ENCODE assay signal across 18 cellular contexts in genomic region chr6:109799664-109800063, GRCh38.
A peak's percentile ranks its signal among the peaks of the same experiment; 100 is the strongest.
DNase-seq lines count a peak whose midpoint lies in the region; ATAC-seq and TF ChIP-seq lines count a peak whose summit lies in the region.
"Had no signal": no experiment of that assay in that cellular context is flagged by ENCODE, and none has a peak within 500 bp of the region (broad histone marks: within the 10 kb centered on the region; RNA-seq: fewer than 3 reads in every experiment).

No MANE protein-coding gene starts in this region.

- no peaks in the 10 kb centered on the region for H3K9me3 Mint-ChIP-seq in MCF 10A (ENCODE audit: unreplicated experiment)
- H3K9me3 Mint-ChIP-seq: nephron progenitor cell had no signal

- H3K9me3 ChIP-seq in breast epithelium, result no peaks in the 10 kb centered on the region
- H3K9me3 ChIP-seq: left lung had no signal

- no TSS peak for BruUV-seq in MCF 10A (replicated peaks; lab: Mats Ljungman, UMichigan)

- H3K27me3 Mint-ChIP-seq in MCF 10A (ENCODE audit: insufficient read depth, unreplicated experiment), result no peaks in the 10 kb centered on the region

- ATAC-seq in esophagus mucosa, result peak; percentile 83
- ATAC-seq in GM21576 (IDR thresholded peaks at IDR 0.05; ENCODE audit: unreplicated experiment), result no peak
- ATAC-seq in GM21786 (IDR thresholded peaks at IDR 0.05; ENCODE audit: unreplicated experiment), result no peak
- ATAC-seq: left lung had no signal

- CTCF ChIA-PET in MCF 10A (lab: Yijun Ruan, JAX), result interaction anchor here (0.6 to 1.3 kb wide), 5 partner anchors 10 to 240 kb away, joined by 3 to 5 read pairs (median 3); no protein-coding TSS in a partner anchor

- H3K27ac ChIP-seq in breast epithelium, result no peak overlapping the region
- H3K27ac ChIP-seq: C4-2B, left lung, SK-N-MC had no signal

- peaks cover 10% of the 10 kb centered on the region for H3K36me3 Mint-ChIP-seq in MCF 10A (ENCODE audit: insufficient read depth, unreplicated experiment)

- DNase-seq in MCF 10A (ENCODE audit: unreplicated experiment) (peak; percentile 29), breast epithelium (ENCODE audit: low spot score in 2 of 2) (no peak), NCI-H748 (lab: John Stamatoyannopoulos, UW; ENCODE audit: unreplicated experiment) (peak; percentile 81), GM19238 (ENCODE audit: insufficient read length, low spot score) (no peak)
- DNase-seq: activated CD4-positive, alpha-beta T cell treated with anti-CD3 and anti-CD28 coated beads for 48 hours; activated naive CD4-positive, alpha-beta T cell treated with anti-CD3 and anti-CD28 coated beads, Interleukin-2, amount 50 U/mL, for 16 hours; anterior cingulate cortex; dermis blood vessel endothelial cell; Karpas-422; left lung; nephron progenitor cell; substantia nigra; T-helper 2 cell had no signal

- H3K27ac Mint-ChIP-seq in MCF 10A (ENCODE audit: low read depth, unreplicated experiment), result no peak overlapping the region
- H3K27ac Mint-ChIP-seq: nephron progenitor cell had no signal

- POLR2A ChIA-PET in MCF 10A (lab: Yijun Ruan, JAX), result no interaction called here

- H3K4me3 ChIP-seq in breast epithelium, result no peak overlapping the region
- H3K4me3 ChIP-seq: left lung, SK-N-MC had no signal

- H3K4me1 ChIP-seq in breast epithelium, result no peaks in the 10 kb centered on the region

- no peak for TF ChIP-seq POLR2A in breast epithelium (IDR thresholded peaks at IDR 0.05)

- intact Hi-C loops in MCF 10A (cut with micrococcal nuclease), result no loop called here
- intact Hi-C loops in breast epithelium (cut with DNase I; ENCODE audit: low total_unique reads), result no loop called here

- TF ChIP-seq CTCF in MCF 10A (IDR thresholded peaks at IDR 0.05; ENCODE audit: unreplicated experiment) (no peak), breast epithelium (IDR thresholded peaks at IDR 0.05) (no peak)

- H3K36me3 ChIP-seq in breast epithelium, result no peaks in the 10 kb centered on the region

- H3K4me1 Mint-ChIP-seq in MCF 10A (ENCODE audit: insufficient read depth, unreplicated experiment), result no peaks in the 10 kb centered on the region

- H3K4me3 Mint-ChIP-seq in MCF 10A (ENCODE audit: unreplicated experiment), result no peak overlapping the region
- H3K4me3 Mint-ChIP-seq: nephron progenitor cell had no signal

- H3K27me3 ChIP-seq in breast epithelium, result no peaks in the 10 kb centered on the region
- H3K27me3 ChIP-seq: left lung had no signal

Comparison
In these comparisons a context has a peak if more than half of its experiments do, and no peak if none do; other contexts are left out.
1. DNase-seq: peak in MCF 10A (single experiment) and NCI-H748 (single experiment); none in breast epithelium (0 of 2) and GM19238 (single experiment).